In genomic region chr4:64516176-64516575, GRCh38 we compare ENCODE assay signal across 28 cellular contexts.
"Had no signal": no experiment of that assay in that cellular context is flagged by ENCODE, and none has a peak within 500 bp of the region (broad histone marks: within the 10 kb centered on the region; RNA-seq: fewer than 3 reads in every experiment).

No MANE protein-coding gene starts in this region.

- DNase-seq: cortex of kidney; effector CD8-positive, alpha-beta T cell; effector memory CD8-positive, alpha-beta T cell; endodermal cell; erythroblast; esophagus squamous epithelium; foreskin fibroblast; foreskin melanocyte; gastrocnemius medialis; glutamatergic neuron; head of caudate nucleus; heart right ventricle; hippocampal formation; left cardiac atrium; left lung; left ventricle myocardium superior; lower lobe of right lung; mesenchymal stem cell; mucosa of descending colon; naive B cell had no signal

- H3K9me3 ChIP-seq: esophagus squamous epithelium, gastrocnemius medialis, left lung, lower lobe of right lung, mucosa of descending colon had no signal

- H3K36me3 ChIP-seq: esophagus squamous epithelium, gastrocnemius medialis, heart right ventricle, left lung, lower lobe of right lung had no signal

- H3K4me1 Mint-ChIP-seq: naive B cell had no signal

- H3K36me3 Mint-ChIP-seq: mesothelial cell of epicardium, naive B cell had no signal

- H3K27me3 ChIP-seq: esophagus squamous epithelium, gastrocnemius medialis, heart right ventricle, left lung had no signal

- H3K27ac ChIP-seq: epithelial cell of prostate, esophagus squamous epithelium, gastrocnemius medialis, heart right ventricle, left lung, lower lobe of right lung had no signal

- FAIRE-seq: colon, endometrium, islet of Langerhans, keratinocyte had no signal

- H3K27me3 Mint-ChIP-seq: dendritic cell treated with granulocyte-macrophage colony-stimulating factor and Interleukin-4, amounts not matched to agents 40 ng/mL and 50 ng/mL, for 4 days; effector memory CD8-positive, alpha-beta T cell; naive B cell had no signal

- H3K9me3 Mint-ChIP-seq: dendritic cell treated with granulocyte-macrophage colony-stimulating factor and Interleukin-4, amounts not matched to agents 40 ng/mL and 50 ng/mL, for 4 days; endodermal cell; mesothelial cell of epicardium had no signal

- H3K4me1 ChIP-seq: esophagus squamous epithelium, gastrocnemius medialis, heart right ventricle, left lung, lower lobe of right lung had no signal

- ATAC-seq: effector memory CD8-positive, alpha-beta T cell; esophagus mucosa; gastrocnemius medialis; heart right ventricle; left cardiac atrium; left lung; left ventricle myocardium superior; lower lobe of right lung; mucosa of descending colon had no signal

- H3K4me3 ChIP-seq: esophagus squamous epithelium, gastrocnemius medialis, heart right ventricle, left lung, lower lobe of right lung, mucosa of descending colon had no signal

- H3K4me3 Mint-ChIP-seq: dendritic cell treated with granulocyte-macrophage colony-stimulating factor and Interleukin-4, amounts not matched to agents 40 ng/mL and 50 ng/mL, for 4 days; effector memory CD8-positive, alpha-beta T cell; endodermal cell; mesothelial cell of epicardium; naive B cell had no signal
